In the genomic region with DNA sequence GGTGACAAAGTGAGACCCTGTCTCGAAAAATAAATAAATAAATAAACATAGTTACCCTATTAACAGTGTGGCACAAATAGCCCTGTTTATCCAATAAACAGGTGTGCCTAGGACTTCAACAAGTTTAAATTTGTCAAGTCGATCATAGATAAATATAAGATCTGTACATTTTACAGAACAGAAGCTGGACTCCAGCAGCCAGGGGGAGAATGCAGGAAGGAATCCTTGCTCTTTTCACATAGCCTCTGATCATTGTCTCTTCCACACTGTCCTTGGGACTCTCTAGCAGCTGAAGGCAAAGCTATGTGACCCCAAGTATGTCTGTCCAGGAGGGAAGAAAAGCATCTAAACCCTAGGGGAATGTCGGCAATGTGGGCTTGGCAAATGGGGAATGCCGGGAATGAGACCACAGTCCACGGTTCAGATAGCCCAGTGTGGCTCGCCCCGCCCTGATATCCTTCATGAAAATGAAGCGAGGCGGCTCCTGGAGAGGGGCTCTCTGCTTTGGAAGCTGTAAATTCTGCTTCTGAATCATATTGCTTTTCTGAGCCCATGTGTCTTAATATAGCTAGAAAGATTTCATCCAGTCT, we compare ENCODE assay signal across 1 cellular context.
TF ChIP-seq lines count a peak whose summit lies in the region.

No MANE protein-coding gene starts in this region.

TF ChIP-seq in SK-N-SH treated with all-trans-retinoic acid at 6 μM for 48 hours, 23 proteins besides CTCF, POLR2A, EP300 and RAD21 (continued from another document):
- TF ChIP-seq, protein P1, sequence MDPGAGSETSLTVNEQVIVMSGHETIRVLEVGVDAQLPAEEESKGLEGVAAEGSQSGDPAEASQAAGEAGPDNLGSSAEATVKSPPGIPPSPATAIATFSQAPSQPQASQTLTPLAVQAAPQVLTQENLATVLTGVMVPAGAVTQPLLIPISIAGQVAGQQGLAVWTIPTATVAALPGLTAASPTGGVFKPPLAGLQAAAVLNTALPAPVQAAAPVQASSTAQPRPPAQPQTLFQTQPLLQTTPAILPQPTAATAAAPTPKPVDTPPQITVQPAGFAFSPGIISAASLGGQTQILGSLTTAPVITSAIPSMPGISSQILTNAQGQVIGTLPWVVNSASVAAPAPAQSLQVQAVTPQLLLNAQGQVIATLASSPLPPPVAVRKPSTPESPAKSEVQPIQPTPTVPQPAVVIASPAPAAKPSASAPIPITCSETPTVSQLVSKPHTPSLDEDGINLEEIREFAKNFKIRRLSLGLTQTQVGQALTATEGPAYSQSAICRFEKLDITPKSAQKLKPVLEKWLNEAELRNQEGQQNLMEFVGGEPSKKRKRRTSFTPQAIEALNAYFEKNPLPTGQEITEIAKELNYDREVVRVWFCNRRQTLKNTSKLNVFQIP (CRISPR knock-in tag; IDR thresholded peaks at IDR 0.05; ENCODE audit: borderline replicate concordance, low read depth) = no peak
- TF ChIP-seq, protein P2, sequence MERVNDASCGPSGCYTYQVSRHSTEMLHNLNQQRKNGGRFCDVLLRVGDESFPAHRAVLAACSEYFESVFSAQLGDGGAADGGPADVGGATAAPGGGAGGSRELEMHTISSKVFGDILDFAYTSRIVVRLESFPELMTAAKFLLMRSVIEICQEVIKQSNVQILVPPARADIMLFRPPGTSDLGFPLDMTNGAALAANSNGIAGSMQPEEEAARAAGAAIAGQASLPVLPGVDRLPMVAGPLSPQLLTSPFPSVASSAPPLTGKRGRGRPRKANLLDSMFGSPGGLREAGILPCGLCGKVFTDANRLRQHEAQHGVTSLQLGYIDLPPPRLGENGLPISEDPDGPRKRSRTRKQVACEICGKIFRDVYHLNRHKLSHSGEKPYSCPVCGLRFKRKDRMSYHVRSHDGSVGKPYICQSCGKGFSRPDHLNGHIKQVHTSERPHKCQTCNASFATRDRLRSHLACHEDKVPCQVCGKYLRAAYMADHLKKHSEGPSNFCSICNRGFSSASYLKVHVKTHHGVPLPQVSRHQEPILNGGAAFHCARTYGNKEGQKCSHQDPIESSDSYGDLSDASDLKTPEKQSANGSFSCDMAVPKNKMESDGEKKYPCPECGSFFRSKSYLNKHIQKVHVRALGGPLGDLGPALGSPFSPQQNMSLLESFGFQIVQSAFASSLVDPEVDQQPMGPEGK (CRISPR knock-in tag; IDR thresholded peaks at IDR 0.05; ENCODE audit: borderline replicate concordance) = no peak
- TF ChIP-seq ZNF8 (CRISPR knock-in tag; IDR thresholded peaks at IDR 0.05) (no peak), TCF4 (CRISPR knock-in tag; IDR thresholded peaks at IDR 0.05; ENCODE audit: borderline replicate concordance) (no peak), TOX (CRISPR knock-in tag; IDR thresholded peaks at IDR 0.05; ENCODE audit: borderline replicate concordance) (no peak)
